ENCODE assay signal across 21 cellular contexts in genomic region chr15:90439946-90440345, GRCh38. TPM values are rescaled to one million over a fixed set of nuclear protein-coding genes. Genes with fewer than 3 reads are reported as not detected.
A peak's percentile ranks its signal among the peaks of the same experiment; 100 is the strongest.
DNase-seq lines count a peak whose midpoint lies in the region; ATAC-seq and TF ChIP-seq lines count a peak whose summit lies in the region.
"Had no signal": no experiment of that assay in that cellular context is flagged by ENCODE, and none has a peak within 500 bp of the region (broad histone marks: within the 10 kb centered on the region; RNA-seq: fewer than 3 reads in every experiment).

No MANE protein-coding gene starts in this region.

- POLR2A ChIA-PET in SK-N-SH (lab: Yijun Ruan, JAX), result no interaction called here

- H3K27me3 Mint-ChIP-seq in T-helper 17 cell, result no peaks in the 10 kb centered on the region

- peaks cover 7% of the 10 kb centered on the region for H3F3A ChIP-seq in SK-N-SH (replicated peaks; ENCODE audit: insufficient read depth)

- no peak overlapping the region for H3K4me3 Mint-ChIP-seq in T-helper 17 cell
- H3K4me3 Mint-ChIP-seq: CD14-positive monocyte, HFFc6 had no signal

- peaks cover 0 to 17% of the 10 kb centered on the region in 2 experiments; a peak in 2 of 4 replicates for H3K4me1 ChIP-seq in SK-N-SH (ENCODE audit: control insufficient read depth in 1 of 2, insufficient read depth in 2 of 2, low read depth in 1 of 2, low read length in 1 of 2)
- no peaks in the 10 kb centered on the region for H3K4me1 ChIP-seq in gastrocnemius medialis
- H3K4me1 ChIP-seq in heart left ventricle, result peaks cover 0 to 38% (median 22%) of the 10 kb centered on the region in 12 donors
- H3K4me1 ChIP-seq: Caco-2 had no signal

- no peaks in the 10 kb centered on the region for H3K9me2 ChIP-seq in SK-N-SH

- H3K4me3 ChIP-seq in SK-N-SH (ENCODE audit: low read depth in 2 of 2, low read length in 1 of 2) (no peak overlapping the region), fibroblast of the aortic adventitia (ENCODE audit: low read depth, low read length) (no peak overlapping the region), gastrocnemius medialis (no peak overlapping the region), heart left ventricle (no peak overlapping the region)

- H3K4me2 ChIP-seq in SK-N-SH, result no peak overlapping the region

- peaks cover 5% of the 10 kb centered on the region for H3K36me3 Mint-ChIP-seq in T-helper 17 cell (ENCODE audit: low read depth)

- H3K36me3 ChIP-seq in SK-N-SH (replicated peaks in 1 of 2; ENCODE audit: control insufficient read depth in 1 of 2, insufficient read depth in 2 of 2, low read length in 1 of 2) (peaks cover 16 to 71% of the 10 kb centered on the region in 2 experiments), gastrocnemius medialis (peaks cover 8 to 81% of the 10 kb centered on the region in 2 donors), heart left ventricle (peaks cover 0 to 92% (median 70%) of the 10 kb centered on the region in 9 donors)

- peaks cover 2% of the 10 kb centered on the region; the same call in 1 of the 2 replicates for H4K20me1 ChIP-seq in SK-N-SH (ENCODE audit: insufficient read depth)

- H3K9me3 ChIP-seq in SK-N-SH (no peaks in the 10 kb centered on the region), T-helper 17 cell (ENCODE audit: control insufficient read depth, low read length, poor library complexity, severe bottlenecking) (no peaks in the 10 kb centered on the region), gastrocnemius medialis (no peaks in the 10 kb centered on the region), heart left ventricle (no peaks in the 10 kb centered on the region)
- H3K9me3 ChIP-seq: Caco-2 had no signal

- H2AFZ ChIP-seq in SK-N-SH (ENCODE audit: low read depth), result no peak overlapping the region

- peaks cover 35% of the 10 kb centered on the region; the same call in 1 of the 2 replicates for H3K79me2 ChIP-seq in SK-N-SH (ENCODE audit: insufficient read depth)

- peaks cover 10% of the 10 kb centered on the region for H3K4me1 Mint-ChIP-seq in T-helper 17 cell

- H3K27me3 ChIP-seq in SK-N-SH (ENCODE audit: insufficient read depth) (no peaks in the 10 kb centered on the region), gastrocnemius medialis (no peaks in the 10 kb centered on the region), heart left ventricle (no peaks in the 10 kb centered on the region)

- TF ChIP-seq POLR2A in gastrocnemius medialis (IDR thresholded peaks at IDR 0.05) (no peak), heart left ventricle (IDR thresholded peaks at IDR 0.05) (no peak)

- no peak for ATAC-seq in SK-N-SH treated with all-trans-retinoic acid at 6 μM for 48 hours
- no peak for ATAC-seq in T-helper 17 cell
- no peak for ATAC-seq in gastrocnemius medialis
- no peak for ATAC-seq in HG03571 (IDR thresholded peaks at IDR 0.05; ENCODE audit: unreplicated experiment)
- ATAC-seq in HG03460 (IDR thresholded peaks at IDR 0.05; ENCODE audit: unreplicated experiment), result no peak
- ATAC-seq in heart left ventricle, result no peak
- ATAC-seq: HepG2, PC-3 had no signal

- H3K9ac ChIP-seq in SK-N-SH, result no peak overlapping the region

- 61% methylated on average over 2 of the region's 2 CpGs for WGBS in SK-N-SH (ENCODE audit: low lambda C conversion rate)
- WGBS in heart left ventricle, 4 donors, result 4 to 20% (median 14%) methylated on average over 2 of the region's 2 CpGs

- TF ChIP-seq EP300 in SK-N-SH (IDR thresholded peaks at IDR 0.05; ENCODE audit: borderline replicate concordance in 1 of 2, low read depth in 1 of 2, low read length in 1 of 2), result no peak

- no peak for TF ChIP-seq RAD21 in SK-N-SH (IDR thresholded peaks at IDR 0.05; ENCODE audit: low read length)

- intact Hi-C loops in gastrocnemius medialis (cut with DNase I; ENCODE audit: low total_unique reads), result no loop called here
- intact Hi-C loops in heart left ventricle (cut with DNase I), result loop anchor here in 1 of 10 donors (5.0 kb wide), 1 partner anchor 38 kb away; no protein-coding TSS in a partner anchor

- no peak for TF ChIP-seq CTCF in SK-N-SH (IDR thresholded peaks at IDR 0.05)
- no peak for TF ChIP-seq CTCF in fibroblast of the aortic adventitia (IDR thresholded peaks at IDR 0.05; ENCODE audit: insufficient read depth, low read length)
- TF ChIP-seq CTCF in gastrocnemius medialis (IDR thresholded peaks at IDR 0.05 in 4 of 5, conservative IDR thresholded peaks at IDR 0.05 in 1 of 5), result no peak
- no peak for TF ChIP-seq CTCF in heart left ventricle (IDR thresholded peaks at IDR 0.05)

- in situ Hi-C loops in gastrocnemius medialis (cut with MboI; ENCODE audit: low sequenced_read_pairs in 4 of 4), result no loop called here

- CTCF ChIA-PET in SK-N-SH (lab: Yijun Ruan, JAX), result interaction anchor here (1.1 to 2.2 kb wide), 4 partner anchors 10 to 120 kb away, joined by 3 to 7 read pairs (median 4); no protein-coding TSS in a partner anchor

- DNase-seq in SK-N-SH (no peak), T-helper 17 cell (no peak), fibroblast of the aortic adventitia (ENCODE audit: low read depth) (peak; percentile 22), gastrocnemius medialis (no peak), heart left ventricle (no peak)
- DNase-seq: Caco-2, GDM1, H7, HFFc6, KBM-7, NCI-H1694 treated with DMSO at 0.1 percent for 48 hours, NCI-H524 treated with DMSO at 0.1 percent for 48 hours, PC-3, RPMI8226, SHP77 treated with DMSO at 0.1 percent for 48 hours had no signal

- H3K27ac Mint-ChIP-seq in T-helper 17 cell, result peak overlapping the region; percentile 83

- H3K27ac ChIP-seq in SK-N-SH (ENCODE audit: low read depth in 2 of 2, low read length in 1 of 2) (0 out of 4 replicates have a peak overlapping the region, but pooled peaks of 1 of the 2 experiments have one; percentile 10), gastrocnemius medialis (peak overlapping the region in 3 of 4 donors; percentile 9 to 45 (median 34)), heart left ventricle (peak overlapping the region in 1 of 12 donors; percentile 24)
- H3K27ac ChIP-seq: 22Rv1 had no signal

TF ChIP-seq in SK-N-SH treated with all-trans-retinoic acid at 6 μM for 48 hours, 23 proteins besides CTCF, POLR2A, EP300 and RAD21:
- TF ChIP-seq CREB5 (CRISPR knock-in tag; IDR thresholded peaks at IDR 0.05; ENCODE audit: low read depth) (no peak), ISL1 (CRISPR knock-in tag; IDR thresholded peaks at IDR 0.05) (peak; percentile 61), SNAI2 (CRISPR knock-in tag; IDR thresholded peaks at IDR 0.05) (no peak)

TF ChIP-seq in SK-N-SH, 30 proteins besides CTCF, POLR2A, EP300 and RAD21 (continues in another document):
- TF ChIP-seq RXRA (IDR thresholded peaks at IDR 0.05; ENCODE audit: borderline replicate concordance, low read depth) (no peak), TEAD4 (IDR thresholded peaks at IDR 0.05; ENCODE audit: borderline replicate concordance, insufficient read depth) (no peak), JUND (IDR thresholded peaks at IDR 0.05) (no peak), SIN3A (IDR thresholded peaks at IDR 0.05; ENCODE audit: borderline replicate concordance, low read depth, low read length) (no peak), NFIC (IDR thresholded peaks at IDR 0.05; ENCODE audit: borderline replicate concordance) (no peak), SMC3 (IDR thresholded peaks at IDR 0.05; ENCODE audit: low read depth, low read length) (no peak), MAX (IDR thresholded peaks at IDR 0.05; ENCODE audit: low read depth) (no peak), GATA2 (CRISPR knock-in tag; IDR thresholded peaks at IDR 0.05) (no peak), USF2 (IDR thresholded peaks at IDR 0.05; ENCODE audit: borderline replicate concordance, low read depth, low read length) (no peak), RCOR1 (IDR thresholded peaks at IDR 0.05; ENCODE audit: low read length) (no peak), USF1 (IDR thresholded peaks at IDR 0.05; ENCODE audit: borderline replicate concordance, low read depth) (no peak)

RNA-seq across cellular contexts. Expression of gene IQGAP1, which starts 51.9 kb away (rescaled TPM):
- 51.8 and 56.5 TPM in 2 replicates for polyA plus RNA-seq in SK-N-SH (2012; rRNA removed)
- 36.4 and 55.5 TPM in 2 replicates for polyA plus RNA-seq in SK-N-SH (2012; cell fraction: cytosol; rRNA removed)
- polyA plus RNA-seq in SK-N-SH (2012; cell fraction: nucleus; rRNA removed), result 113 and 182 TPM in 2 replicates
- total RNA-seq in T-helper 17 cell, result 100 to 1,000 TPM; 131 to 157 TPM
- 164 and 289 TPM in 2 replicates for total RNA-seq in fibroblast of the aortic adventitia (ENCODE audit: low replicate concordance)
- 10 to 100 TPM; 39.1 to 92.7 (median 59.1) TPM for total RNA-seq in gastrocnemius medialis
- total RNA-seq in heart left ventricle, result 100 to 1,000 TPM in 1 of 9 donors, 10 to 100 TPM in 8; 28.6 to 115 (median 36.8) TPM
- 10 to 100 TPM; 18.9 to 31.3 TPM for polyA plus RNA-seq in heart left ventricle
